Comparison of ENCODE assay signal across 17 cellular contexts in genomic region chr13:46403851-46404731, GRCh38. TPM values are rescaled to one million over a fixed set of nuclear protein-coding genes. Genes with fewer than 3 reads are reported as not detected.
DNase-seq lines count a peak whose midpoint lies in the region; ATAC-seq and TF ChIP-seq lines count a peak whose summit lies in the region.
"Had no signal": no experiment of that assay in that cellular context is flagged by ENCODE, and none has a peak within 500 bp of the region (broad histone marks: within the 10 kb centered on the region; RNA-seq: fewer than 3 reads in every experiment).

No MANE protein-coding gene starts in this region.

- H3K36me3 Mint-ChIP-seq in activated B cell treated with CpG ODN at 0.5 μM for 24 hours (ENCODE audit: low read depth) = no peaks in the 10 kb centered on the region
- H3K36me3 Mint-ChIP-seq: CD4-positive, alpha-beta memory T cell had no signal

- H3K9ac ChIP-seq in BLaER1 = no peak overlapping the region
- no peak overlapping the region for H3K9ac ChIP-seq in mesendoderm (ENCODE audit: low read length)

- DNase-seq in KBM-7 (peak; percentile 57), activated B cell treated with CpG ODN at 0.5 μM for 24 hours (no peak), mesendoderm (peak; percentile 80), NCI-H1092 (lab: John Stamatoyannopoulos, UW) (no peak)
- DNase-seq in stimulated activated CD8-positive, alpha-beta memory T cell treated with anti-CD3 and anti-CD28 coated beads, Interleukin-4, amount 100 ng/mL, for 48 hours = no peak
- DNase-seq: activated T-cell treated with anti-CD3 and anti-CD28 coated beads, Interleukin-2, amount 50 U/mL, for 24 hours; CD4-positive, alpha-beta memory T cell; NCI-H1092 treated with DMSO at 0.1 percent for 48 hours; NCI-H510A; SJCRH30; stimulated activated CD4-positive, alpha-beta T cell treated with anti-CD3 and anti-CD28 coated beads, Interleukin-4, amount 100 ng/mL, for 24 hours; stomach had no signal

- H3K4me3 ChIP-seq in BLaER1 = no peak overlapping the region
- H3K4me3 ChIP-seq in mesendoderm (ENCODE audit: low read length) = no peak overlapping the region
- H3K4me3 ChIP-seq: SJCRH30, stomach had no signal

- peaks cover 8% of the 10 kb centered on the region for H3K9me3 ChIP-seq in BLaER1
- H3K9me3 ChIP-seq: stomach had no signal

- peaks cover 61% of the 10 kb centered on the region for H3K4me1 Mint-ChIP-seq in activated B cell treated with CpG ODN at 0.5 μM for 24 hours

- H3K36me3 ChIP-seq in BLaER1 (no peaks in the 10 kb centered on the region), mesendoderm (ENCODE audit: control insufficient read depth, insufficient read depth, low read length) (no peaks in the 10 kb centered on the region)
- H3K36me3 ChIP-seq: SJCRH30, stomach had no signal

- H3K27me3 Mint-ChIP-seq in activated B cell treated with CpG ODN at 0.5 μM for 24 hours = no peaks in the 10 kb centered on the region

- no peak overlapping the region for H2AK5ac ChIP-seq in mesendoderm (ENCODE audit: low read length)

- H3K4me1 ChIP-seq in BLaER1 (peaks cover 36% of the 10 kb centered on the region), mesendoderm (ENCODE audit: control insufficient read depth, low read depth, low read length) (peaks cover 4% of the 10 kb centered on the region)
- H3K4me1 ChIP-seq: SJCRH30 had no signal

- CTCF ChIA-PET in activated B cell treated with CpG ODN at 0.5 μM for 24 hours (lab: Charles Lee) = interaction anchor here (0.7 to 1.1 kb wide), 2 partner anchors 11 to 218 kb away, joined by 3 read pairs; no protein-coding TSS in a partner anchor

- peak overlapping the region; percentile 39 for H3K4me2 ChIP-seq in BLaER1
- H3K4me2 ChIP-seq in mesendoderm (ENCODE audit: low read length) = no peak overlapping the region

- intact Hi-C loops in activated B cell treated with CpG ODN at 0.5 μM for 24 hours (cut with micrococcal nuclease) = loop anchor here (2.0 to 5.0 kb wide), 2 partner anchors 13 to 37 kb away; no protein-coding TSS in a partner anchor

- no peak overlapping the region for H4K5ac ChIP-seq in mesendoderm (ENCODE audit: low read length)

- H3K79me1 ChIP-seq in mesendoderm (ENCODE audit: low read length) = no peaks in the 10 kb centered on the region

- H3K18ac ChIP-seq in mesendoderm (ENCODE audit: low read length) = no peak overlapping the region

- H3K27ac ChIP-seq in BLaER1 (no peak overlapping the region), mesendoderm (ENCODE audit: low read depth, low read length) (no peak overlapping the region)
- H3K27ac ChIP-seq: SJCRH30 had no signal

- POLR2A ChIA-PET in activated B cell treated with CpG ODN at 0.5 μM for 24 hours (lab: Charles Lee) = interaction anchor here (0.7 to 1.3 kb wide), 3 partner anchors 15 to 54 kb away, joined by 3 to 5 read pairs (median 3); no protein-coding TSS in a partner anchor

- H3K56ac ChIP-seq in mesendoderm (ENCODE audit: low read length) = peak overlapping the region; percentile 51

- H3K27ac Mint-ChIP-seq in activated B cell treated with CpG ODN at 0.5 μM for 24 hours = peak overlapping the region; percentile 60
- H3K27ac Mint-ChIP-seq: activated T-cell treated with anti-CD3 and anti-CD28 coated beads, Interleukin-2, amount 50 U/mL, for 24 hours; WTC11 had no signal

- H3K23ac ChIP-seq in mesendoderm (ENCODE audit: low read length) = no peak overlapping the region

- H4K8ac ChIP-seq in mesendoderm (ENCODE audit: low read depth, low read length) = no peak overlapping the region

- no CpG with 5 or more reads among the region's 8 CpGs for WGBS in mesendoderm (ENCODE audit: extremely low coverage, insufficient coverage, low lambda C conversion rate)

- H3K4ac ChIP-seq in mesendoderm (ENCODE audit: low read depth, low read length) = no peak overlapping the region

- no peaks in the 10 kb centered on the region for H4K20me1 ChIP-seq in BLaER1

- in situ Hi-C loops in KBM-7 (cut with MboI; ENCODE audit: low pct_unique_long_range_greater_than_20kb, low sequenced_read_pairs) = no loop called here

- no peak overlapping the region for H3K4me3 Mint-ChIP-seq in activated B cell treated with CpG ODN at 0.5 μM for 24 hours
- H3K4me3 Mint-ChIP-seq: activated T-cell treated with anti-CD3 and anti-CD28 coated beads, Interleukin-2, amount 50 U/mL, for 24 hours; CD4-positive, alpha-beta memory T cell; WTC11 had no signal

- no peak for TF ChIP-seq CTCF in activated B cell treated with CpG ODN at 0.5 μM for 24 hours (IDR thresholded peaks at IDR 0.05)

- ATAC-seq in activated B cell treated with CpG ODN at 0.5 μM for 24 hours (ENCODE audit: low read depth) (no peak), HG02981 (IDR thresholded peaks at IDR 0.05; ENCODE audit: unreplicated experiment) (no peak), HG03135 (IDR thresholded peaks at IDR 0.05; ENCODE audit: unreplicated experiment) (no peak)
- ATAC-seq: WTC11 had no signal

- no peak overlapping the region for H2BK15ac ChIP-seq in mesendoderm (replicated peaks; ENCODE audit: low read depth)

- H3K79me2 ChIP-seq in mesendoderm (ENCODE audit: control insufficient read depth, insufficient read depth, low read length) = no peaks in the 10 kb centered on the region

- H3K9me3 Mint-ChIP-seq in activated B cell treated with CpG ODN at 0.5 μM for 24 hours = no peaks in the 10 kb centered on the region

- H3K27me3 ChIP-seq in BLaER1 = no peaks in the 10 kb centered on the region
- H3K27me3 ChIP-seq in mesendoderm (ENCODE audit: insufficient read depth, low read length, poor library complexity) = no peaks in the 10 kb centered on the region
- H3K27me3 ChIP-seq: SJCRH30 had no signal

- H2BK5ac ChIP-seq in mesendoderm (ENCODE audit: low read length) = peak overlapping the region; percentile 60

- H2BK120ac ChIP-seq in mesendoderm (ENCODE audit: low read depth, low read length) = no peak overlapping the region

RNA-seq across cellular contexts. Expression of gene RUBCNL, which starts 17.0 kb away (rescaled TPM):
- total RNA-seq in activated B cell treated with CpG ODN at 0.5 μM for 24 hours = 133 and 168 TPM in 2 replicates
- polyA plus RNA-seq in mesendoderm (2013, experiment 1 of 2) = 2.9 TPM
- 2.8 TPM for polyA plus RNA-seq in mesendoderm (2013, experiment 2 of 2)
- total RNA-seq: CD4-positive, alpha-beta memory T cell; pulmonary artery endothelial cell had no signal

Comparison
In these comparisons a context has a peak if more than half of its experiments do, and no peak if none do; other contexts are left out.
1. DNase-seq: peak in KBM-7 (single experiment) and mesendoderm (single experiment); none in activated B cell treated with CpG ODN at 0.5 μM for 24 hours (single experiment), stimulated activated CD8-positive, alpha-beta memory T cell treated with anti-CD3 and anti-CD28 coated beads, Interleukin-4, amount 100 ng/mL, for 48 hours (single experiment) and NCI-H1092 (single experiment).